25 cellular contexts compared by ENCODE assay signal in genomic region chr3:154188416-154188815, GRCh38.
"Had no signal": no experiment of that assay in that cellular context is flagged by ENCODE, and none has a peak within 500 bp of the region (broad histone marks: within the 10 kb centered on the region; RNA-seq: fewer than 3 reads in every experiment).

No MANE protein-coding gene starts in this region.

- H3K4me3 ChIP-seq: left lung, lower lobe of right lung, ovary, right atrium auricular region, right lobe of liver, smooth muscle cell, transverse colon, upper lobe of left lung, vagina had no signal

- H3K9me3 Mint-ChIP-seq: naive thymus-derived CD8-positive, alpha-beta T cell; stimulated activated memory B cell treated with anti-CD40 and anti-IgM and Interleukin-4, amounts not matched to agents 10 μg/mL and 1 μg/mL and 100 μg/mL, for 72 hours; stimulated activated naive CD8-positive, alpha-beta T cell treated with anti-CD3 and anti-CD28 coated beads, Interleukin-15, amount 100 ng/mL, for 72 hours had no signal

- H3K36me3 ChIP-seq: ovary, transverse colon, vagina had no signal

- H3K4me1 Mint-ChIP-seq: immature natural killer cell; nephron; stimulated activated memory B cell treated with anti-CD40 and anti-IgM and Interleukin-4, amounts not matched to agents 10 μg/mL and 1 μg/mL and 100 μg/mL, for 72 hours; stimulated activated naive CD8-positive, alpha-beta T cell treated with anti-CD3 and anti-CD28 coated beads, Interleukin-15, amount 100 ng/mL, for 72 hours had no signal

- H3K9me3 ChIP-seq: left lung, lower lobe of right lung, ovary, right atrium auricular region, right lobe of liver, transverse colon, upper lobe of left lung, vagina had no signal

- H3K27me3 Mint-ChIP-seq: progenitor cell of endocrine pancreas; stimulated activated memory B cell treated with anti-CD40 and anti-IgM and Interleukin-4, amounts not matched to agents 10 μg/mL and 1 μg/mL and 100 μg/mL, for 72 hours; stimulated activated naive CD8-positive, alpha-beta T cell treated with anti-CD3 and anti-CD28 coated beads, Interleukin-15, amount 100 ng/mL, for 72 hours had no signal

- H3K27ac ChIP-seq: left lung, lower lobe of right lung, ovary, right atrium auricular region, right lobe of liver, transverse colon, upper lobe of left lung, vagina had no signal

- H3K4me2 ChIP-seq: smooth muscle cell had no signal

- DNase-seq: hypothalamus; immature natural killer cell; kidney; left colon; left lung; lower lobe of right lung; mesenchymal stem cell; naive thymus-derived CD8-positive, alpha-beta T cell; ovary; right lobe of liver; stimulated activated CD4-positive, alpha-beta T cell treated with anti-CD3 and anti-CD28 coated beads, Interleukin-1b, Interleukin-23, amount 100 ng/mL, for 48 hours; stimulated activated CD4-positive, alpha-beta T cell treated with anti-CD3 and anti-CD28 coated beads, Interleukin-2, amount 100 ng/mL, for 48 hours; stimulated activated CD4-positive, alpha-beta T cell treated with anti-CD3 and anti-CD28 coated beads, Interleukin-4, amount 100 ng/mL, for 4 hours; stimulated activated CD8-positive, alpha-beta memory T cell treated with anti-CD3 and anti-CD28 coated beads, Interleukin-4, amount 100 ng/mL, for 48 hours; stimulated activated naive CD4-positive, alpha-beta T cell treated with Interleukin-2 at 50 U/mL for 16 hours; stimulated activated naive CD8-positive, alpha-beta T cell treated with anti-CD3 and anti-CD28 coated beads, Interleukin-15, amount 100 ng/mL, for 72 hours; substantia nigra; transverse colon; upper lobe of left lung had no signal

- H3K36me3 Mint-ChIP-seq: immature natural killer cell; naive thymus-derived CD8-positive, alpha-beta T cell; stimulated activated memory B cell treated with anti-CD40 and anti-IgM and Interleukin-4, amounts not matched to agents 10 μg/mL and 1 μg/mL and 100 μg/mL, for 72 hours had no signal

- H3K27ac Mint-ChIP-seq: immature natural killer cell; naive thymus-derived CD8-positive, alpha-beta T cell; progenitor cell of endocrine pancreas; stimulated activated memory B cell treated with anti-CD40 and anti-IgM and Interleukin-4, amounts not matched to agents 10 μg/mL and 1 μg/mL and 100 μg/mL, for 72 hours; stimulated activated naive CD8-positive, alpha-beta T cell treated with anti-CD3 and anti-CD28 coated beads, Interleukin-15, amount 100 ng/mL, for 72 hours had no signal

- ATAC-seq: left colon; left lung; lower lobe of right lung; naive thymus-derived CD8-positive, alpha-beta T cell; stimulated activated memory B cell treated with anti-CD40 and anti-IgM and Interleukin-4, amounts not matched to agents 10 μg/mL and 1 μg/mL and 100 μg/mL, for 72 hours; stimulated activated naive CD8-positive, alpha-beta T cell treated with anti-CD3 and anti-CD28 coated beads, Interleukin-15, amount 100 ng/mL, for 72 hours had no signal

- H3K4me1 ChIP-seq: left lung, lower lobe of right lung, right atrium auricular region, transverse colon, upper lobe of left lung, vagina had no signal

- H3K27me3 ChIP-seq: left lung, ovary, right atrium auricular region, right lobe of liver, transverse colon, upper lobe of left lung, vagina had no signal

- H3K4me3 Mint-ChIP-seq: immature natural killer cell; naive thymus-derived CD8-positive, alpha-beta T cell; nephron; stimulated activated memory B cell treated with anti-CD40 and anti-IgM and Interleukin-4, amounts not matched to agents 10 μg/mL and 1 μg/mL and 100 μg/mL, for 72 hours; stimulated activated naive CD8-positive, alpha-beta T cell treated with anti-CD3 and anti-CD28 coated beads, Interleukin-15, amount 100 ng/mL, for 72 hours had no signal
